In the genomic region with DNA sequence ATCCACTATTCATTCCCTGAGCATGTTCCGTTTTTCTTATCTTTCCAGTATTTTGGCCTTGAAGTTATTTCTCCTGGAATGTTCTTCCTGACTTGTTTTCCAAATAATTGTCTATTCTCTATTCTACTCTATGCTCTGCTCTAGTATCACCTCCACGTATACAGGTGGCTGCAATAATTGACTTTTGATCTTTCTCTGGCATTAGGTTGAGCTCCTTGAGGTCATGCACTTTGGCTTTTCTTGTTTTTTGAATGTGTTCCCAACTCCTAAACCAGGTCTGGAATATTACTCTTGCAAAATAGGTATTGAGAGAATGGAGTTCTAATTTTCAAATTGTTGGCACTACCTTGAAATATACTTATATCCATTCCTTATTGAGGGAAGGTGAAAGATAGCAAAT, we compare ENCODE assay signal across 11 cellular contexts.
"Had no signal": no experiment of that assay in that cellular context is flagged by ENCODE, and none has a peak within 500 bp of the region (broad histone marks: within the 10 kb centered on the region; RNA-seq: fewer than 3 reads in every experiment).

No MANE protein-coding gene starts in this region.

- H3K36me3 ChIP-seq: HAP-1 had no signal

- FAIRE-seq: H1, H54 had no signal

- H3K9ac ChIP-seq: GM23248 had no signal

- H3K27ac ChIP-seq: GM23248 had no signal

- H3K4me3 ChIP-seq: GM23248, GM23338, HAP-1 had no signal

- H2AFZ ChIP-seq: GM23248, GM23338 had no signal

- H3K4me2 ChIP-seq: GM23338 had no signal

- H3K4me1 ChIP-seq: HAP-1 had no signal

- ATAC-seq: GM23338, HCT116 had no signal

- DNase-seq: GM23248, GOT3, H7, H9, HCEC 1CT, HFFc6 had no signal

- H3K9me3 ChIP-seq: HAP-1 had no signal
